Comparison of ENCODE assay signal across 17 cellular contexts in genomic region chr2:190974629-190975361, GRCh38. TPM values are rescaled to one million over a fixed set of nuclear protein-coding genes. Genes with fewer than 3 reads are reported as not detected.
DNase-seq lines count a peak whose midpoint lies in the region; ATAC-seq and TF ChIP-seq lines count a peak whose summit lies in the region.
"Had no signal": no experiment of that assay in that cellular context is flagged by ENCODE, and none has a peak within 500 bp of the region (broad histone marks: within the 10 kb centered on the region; RNA-seq: fewer than 3 reads in every experiment).

No MANE protein-coding gene starts in this region.

- ATAC-seq in CD4-positive, CD25-positive, alpha-beta regulatory T cell (ENCODE audit: low read depth in 2 of 2): no peak
- 0 out of 2 replicates have a peak, but pooled peaks have one; percentile 45 for ATAC-seq in Panc1
- no peak for ATAC-seq in naive thymus-derived CD8-positive, alpha-beta T cell
- no peak for ATAC-seq in HG02938 (IDR thresholded peaks at IDR 0.05; ENCODE audit: unreplicated experiment)
- ATAC-seq: activated CD8-positive, alpha-beta memory T cell treated with anti-CD3 and anti-CD28 coated beads, Interleukin-2, amount 10 ng/mL, durations not matched to agents 7 days and 5 days; right lobe of liver had no signal

- no peaks in the 10 kb centered on the region for H3K9me3 Mint-ChIP-seq in CD4-positive, CD25-positive, alpha-beta regulatory T cell
- H3K9me3 Mint-ChIP-seq in chondrocyte (ENCODE audit: low read depth) (no peaks in the 10 kb centered on the region), immature natural killer cell (no peaks in the 10 kb centered on the region)
- H3K9me3 Mint-ChIP-seq in naive thymus-derived CD8-positive, alpha-beta T cell: no peaks in the 10 kb centered on the region
- H3K9me3 Mint-ChIP-seq: CD14-positive monocyte, natural killer cell had no signal

- POLR2A ChIA-PET in Panc1 (lab: Charles Lee): no interaction called here
- POLR2A ChIA-PET in naive thymus-derived CD8-positive, alpha-beta T cell (lab: Charles Lee): interaction anchor here (1.1 kb wide), 1 partner anchor 39 kb away, joined by 3 read pairs; no protein-coding TSS in a partner anchor

- H3K9me3 ChIP-seq in CD4-positive, CD25-positive, alpha-beta regulatory T cell (ENCODE audit: control insufficient read depth in 2 of 2, low read length in 2 of 2): no peaks in the 10 kb centered on the region
- no peaks in the 10 kb centered on the region for H3K9me3 ChIP-seq in Panc1 (ENCODE audit: control insufficient read depth, insufficient read depth, low read depth, low read length)
- H3K9me3 ChIP-seq: ascending aorta, right lobe of liver, stomach had no signal

- no peak for DNase-seq in CD4-positive, CD25-positive, alpha-beta regulatory T cell
- DNase-seq in Panc1 (ENCODE audit: low read depth, low spot score): no peak
- DNase-seq in chondrocyte (ENCODE audit: low spot score): no peak
- no peak for DNase-seq in naive thymus-derived CD8-positive, alpha-beta T cell
- no peak for DNase-seq in HuH-7.5 (ENCODE audit: low spot score)
- no peak for DNase-seq in immature natural killer cell
- no peak for DNase-seq in NCI-H187 treated with DMSO at 0.1 percent for 48 hours (lab: John Stamatoyannopoulos, UW)
- DNase-seq: activated CD8-positive, alpha-beta memory T cell treated with anti-CD3 and anti-CD28 coated beads, Interleukin-2, amount 10 ng/mL, durations not matched to agents 7 days and 5 days; natural killer cell; NCI-H1436 treated with DMSO at 0.1 percent for 48 hours; NCI-H524 treated with DMSO at 0.1 percent for 48 hours; right lobe of liver; stomach had no signal

- H3K27me3 ChIP-seq in CD4-positive, CD25-positive, alpha-beta regulatory T cell (ENCODE audit: control insufficient read depth, insufficient read depth, low read length): no peaks in the 10 kb centered on the region
- no peaks in the 10 kb centered on the region for H3K27me3 ChIP-seq in Panc1 (ENCODE audit: control insufficient read depth, insufficient read depth, low read length)
- H3K27me3 ChIP-seq: ascending aorta, right lobe of liver, stomach had no signal

- TF ChIP-seq CTCF in Panc1 (IDR thresholded peaks at IDR 0.05) (no peak), chondrocyte (IDR thresholded peaks at IDR 0.05) (no peak)

- CTCF ChIA-PET in Panc1 (lab: Charles Lee): no interaction called here

- no peak overlapping the region for H3K4me3 Mint-ChIP-seq in CD4-positive, CD25-positive, alpha-beta regulatory T cell
- H3K4me3 Mint-ChIP-seq in chondrocyte (ENCODE audit: unreplicated experiment) (no peak overlapping the region), immature natural killer cell (no peak overlapping the region)
- no peak overlapping the region for H3K4me3 Mint-ChIP-seq in naive thymus-derived CD8-positive, alpha-beta T cell
- H3K4me3 Mint-ChIP-seq: activated CD8-positive, alpha-beta memory T cell treated with anti-CD3 and anti-CD28 coated beads, Interleukin-2, amount 10 ng/mL, durations not matched to agents 7 days and 5 days; CD14-positive monocyte; natural killer cell had no signal

- peaks cover 73% of the 10 kb centered on the region for H3K36me3 Mint-ChIP-seq in CD4-positive, CD25-positive, alpha-beta regulatory T cell
- peaks cover 74% of the 10 kb centered on the region for H3K36me3 Mint-ChIP-seq in chondrocyte (ENCODE audit: low read depth)
- H3K36me3 Mint-ChIP-seq in naive thymus-derived CD8-positive, alpha-beta T cell: peaks cover 28 to 95% (median 54%) of the 10 kb centered on the region in 3 donors
- peaks cover 41 to 76% (median 51%) of the 10 kb centered on the region in 3 donors for H3K36me3 Mint-ChIP-seq in immature natural killer cell

- BruUV-seq in Panc1 (replicated peaks; lab: Mats Ljungman, UMichigan): no TSS peak

- no peaks in the 10 kb centered on the region for H3K27me3 Mint-ChIP-seq in CD4-positive, CD25-positive, alpha-beta regulatory T cell
- H3K27me3 Mint-ChIP-seq in chondrocyte (ENCODE audit: low read depth) (no peaks in the 10 kb centered on the region), immature natural killer cell (ENCODE audit: low read depth in 3 of 3) (no peaks in the 10 kb centered on the region)
- H3K27me3 Mint-ChIP-seq in naive thymus-derived CD8-positive, alpha-beta T cell: no peaks in the 10 kb centered on the region
- H3K27me3 Mint-ChIP-seq: activated CD8-positive, alpha-beta memory T cell treated with anti-CD3 and anti-CD28 coated beads, Interleukin-2, amount 10 ng/mL, durations not matched to agents 7 days and 5 days had no signal

- no peak overlapping the region for H3K4me3 ChIP-seq in CD4-positive, CD25-positive, alpha-beta regulatory T cell (ENCODE audit: low read depth, low read length)
- H3K4me3 ChIP-seq in Panc1 (ENCODE audit: low read depth in 2 of 2, low read length in 2 of 2): no peak overlapping the region
- H3K4me3 ChIP-seq: ascending aorta, right lobe of liver, stomach had no signal

- peaks cover 5 to 15% (median 8%) of the 10 kb centered on the region in 4 donors for H3K4me1 Mint-ChIP-seq in CD4-positive, CD25-positive, alpha-beta regulatory T cell
- peaks cover 11% of the 10 kb centered on the region for H3K4me1 Mint-ChIP-seq in chondrocyte (ENCODE audit: low read depth)
- H3K4me1 Mint-ChIP-seq in naive thymus-derived CD8-positive, alpha-beta T cell: peaks cover under 1 to 46% (median 13%) of the 10 kb centered on the region in 4 donors
- peaks cover 0 to 1% of the 10 kb centered on the region in 2 donors for H3K4me1 Mint-ChIP-seq in immature natural killer cell

- H3K27ac Mint-ChIP-seq in CD4-positive, CD25-positive, alpha-beta regulatory T cell: peak overlapping the region in 2 of 3 donors; percentile 45 to 74
- H3K27ac Mint-ChIP-seq in chondrocyte (ENCODE audit: unreplicated experiment): peak overlapping the region; percentile 49
- H3K27ac Mint-ChIP-seq in naive thymus-derived CD8-positive, alpha-beta T cell: peak overlapping the region; percentile 17 to 93 (median 80)
- peak overlapping the region in 2 of 6 donors; percentile 29 to 76 for H3K27ac Mint-ChIP-seq in immature natural killer cell
- H3K27ac Mint-ChIP-seq: activated CD8-positive, alpha-beta memory T cell treated with anti-CD3 and anti-CD28 coated beads, Interleukin-2, amount 10 ng/mL, durations not matched to agents 7 days and 5 days had no signal

- in situ Hi-C loops in Panc1 (cut with HindIII; ENCODE audit: low pct_unique_long_range_greater_than_20kb, low sequenced_read_pairs): no loop called here

- no peak overlapping the region for H3K27ac ChIP-seq in CD4-positive, CD25-positive, alpha-beta regulatory T cell (ENCODE audit: insufficient read depth, low read length, poor library complexity, severe bottlenecking)
- H3K27ac ChIP-seq in Panc1 (ENCODE audit: low read length): no peak overlapping the region
- H3K27ac ChIP-seq: KMS-11, right lobe of liver, stomach had no signal

- H3K4me1 ChIP-seq in CD4-positive, CD25-positive, alpha-beta regulatory T cell (ENCODE audit: control insufficient read depth, insufficient read depth, low read length, poor library complexity, severe bottlenecking): no peaks in the 10 kb centered on the region
- no peaks in the 10 kb centered on the region for H3K4me1 ChIP-seq in Panc1 (ENCODE audit: control insufficient read depth, insufficient read depth, low read length)
- H3K4me1 ChIP-seq: right lobe of liver had no signal

- H3K36me3 ChIP-seq in CD4-positive, CD25-positive, alpha-beta regulatory T cell (ENCODE audit: control insufficient read depth, insufficient read depth, low read length): peaks cover 98% of the 10 kb centered on the region
- peaks cover 59% of the 10 kb centered on the region for H3K36me3 ChIP-seq in Panc1 (ENCODE audit: control insufficient read depth, insufficient read depth, low read length)

- intact Hi-C loops in Panc1 (cut with micrococcal nuclease; ENCODE audit: unreplicated experiment): no loop called here

RNA-seq across cellular contexts. Expression of gene STAT1, which starts 39.2 kb away (rescaled TPM):
- total RNA-seq in CD4-positive, CD25-positive, alpha-beta regulatory T cell: 262 TPM
- 100 to 1,000 TPM; 198 to 331 (median 274) TPM for polyA plus RNA-seq in CD4-positive, CD25-positive, alpha-beta regulatory T cell
- 73.4 TPM for total RNA-seq in Panc1 (2021; ENCODE audit: unreplicated experiment)
- polyA plus RNA-seq in Panc1 (2012; ENCODE audit: insufficient read length): 51.6 TPM
- 71.5 to 143 TPM (median 140 TPM) in 3 replicates for total RNA-seq in chondrocyte
- total RNA-seq in naive thymus-derived CD8-positive, alpha-beta T cell: 10 to 100 TPM; 62.8 to 74.9 TPM
- 100 to 1,000 TPM; 154 to 231 (median 217) TPM for polyA plus RNA-seq in naive thymus-derived CD8-positive, alpha-beta T cell
- polyA plus RNA-seq in immature natural killer cell: 100 to 1,000 TPM in 1 of 3 donors, 10 to 100 TPM in 2; 79.4 to 121 (median 99.4) TPM
